12 cellular contexts compared by ENCODE assay signal in the genomic region with DNA sequence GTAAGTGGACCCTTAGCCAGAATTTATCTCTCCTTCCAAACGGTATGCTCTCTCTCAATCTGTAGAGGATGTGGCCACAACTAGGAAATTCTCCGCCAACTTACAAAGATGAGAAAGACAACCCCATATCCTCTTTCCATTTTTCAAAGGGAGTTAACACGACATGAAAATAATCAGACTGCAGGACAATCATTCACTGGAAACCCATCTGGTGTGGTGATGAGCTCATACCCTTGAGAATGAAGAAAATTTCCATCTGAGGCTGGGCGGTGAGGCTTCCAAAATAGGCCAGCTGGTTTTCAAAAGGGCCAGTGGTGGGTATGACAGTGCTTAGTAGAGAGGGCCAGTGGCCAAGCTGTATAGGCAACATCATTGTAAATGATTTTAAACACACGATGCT.
DNase-seq lines count a peak whose midpoint lies in the region; FAIRE-seq and TF ChIP-seq lines count a peak whose summit lies in the region.
"Had no signal": no experiment of that assay in that cellular context is flagged by ENCODE, and none has a peak within 500 bp of the region (broad histone marks: within the 10 kb centered on the region; RNA-seq: fewer than 3 reads in every experiment).

No MANE protein-coding gene starts in this region.

- TF ChIP-seq CTCF in brain (conservative IDR thresholded peaks at IDR 0.05), result no peak
- TF ChIP-seq CTCF in kidney (IDR thresholded peaks at IDR 0.05; ENCODE audit: borderline replicate concordance, extremely low read depth, insufficient read depth), result no peak
- no peak for TF ChIP-seq CTCF in thyroid gland (IDR thresholded peaks at IDR 0.05)

- peak overlapping the region; percentile 10; the same call in 1 of the 2 replicates for H3K4me3 ChIP-seq in ACC112 (ENCODE audit: low read depth, low read length)
- no peak overlapping the region for H3K4me3 ChIP-seq in kidney (ENCODE audit: low read length in 2 of 2)
- H3K4me3 ChIP-seq in thyroid gland (replicated peaks in 1 of 3), result no peak overlapping the region

- FAIRE-seq in kidney (lab: Jason Lieb, UNC), result no peak

- H2AFZ ChIP-seq in ACC112 (ENCODE audit: low read length, unreplicated experiment), result peak overlapping the region; percentile 51

- intact Hi-C loops in kidney (cut with DNase I) (no loop called here), thyroid gland (cut with DNase I) (no loop called here)

- H3K4me3 Mint-ChIP-seq in brain, result no peak overlapping the region
- H3K4me3 Mint-ChIP-seq: activated naive CD8-positive, alpha-beta T cell; naive thymus-derived CD4-positive, alpha-beta T cell had no signal

- no peak for TF ChIP-seq POLR2A in thyroid gland (IDR thresholded peaks at IDR 0.05)

- 62 to 68% methylated on average over 5 of the region's 5 CpGs for WGBS in thyroid gland, 2 donors

- no peaks in the 10 kb centered on the region for H3K79me2 ChIP-seq in ACC112 (ENCODE audit: control insufficient read depth, insufficient read depth, low read length, unreplicated experiment)

- H3K4me1 Mint-ChIP-seq in brain, result peaks cover 59% of the 10 kb centered on the region

- peak overlapping the region; percentile 76 for H3K27ac ChIP-seq in ACC112 (ENCODE audit: low read depth, low read length)
- no peak overlapping the region for H3K27ac ChIP-seq in kidney (ENCODE audit: low read depth in 2 of 2, low read length in 2 of 2)
- H3K27ac ChIP-seq in substantia nigra (ENCODE audit: low read depth, low read length, poor library complexity, severe bottlenecking), result no peak overlapping the region
- H3K27ac ChIP-seq in thyroid gland, result no peak overlapping the region

- H3K27me3 ChIP-seq in ACC112 (ENCODE audit: insufficient read depth, low read length) (no peaks in the 10 kb centered on the region), thyroid gland (no peaks in the 10 kb centered on the region)

- peaks cover 29% of the 10 kb centered on the region for H3K36me3 Mint-ChIP-seq in brain
- H3K36me3 Mint-ChIP-seq: activated naive CD8-positive, alpha-beta T cell; naive thymus-derived CD4-positive, alpha-beta T cell had no signal

- H3K4me1 ChIP-seq in ACC112 (ENCODE audit: control insufficient read depth, insufficient read depth, low read length, unreplicated experiment) (peaks cover 29% of the 10 kb centered on the region), kidney (ENCODE audit: control insufficient read depth in 1 of 2, insufficient read depth in 1 of 2, low read depth in 1 of 2, low read length in 2 of 2) (no peaks in the 10 kb centered on the region), thyroid gland (no peaks in the 10 kb centered on the region)

- H3K9me3 Mint-ChIP-seq in brain, result peaks cover 0 to 2% (median 0%) of the 10 kb centered on the region in 5 experiments
- H3K9me3 Mint-ChIP-seq: naive thymus-derived CD4-positive, alpha-beta T cell had no signal

- H3K36me3 ChIP-seq in ACC112 (ENCODE audit: insufficient read depth, low read length) (no peaks in the 10 kb centered on the region), kidney (ENCODE audit: control insufficient read depth in 1 of 2, insufficient read depth in 2 of 2, low read length in 2 of 2) (no peaks in the 10 kb centered on the region), thyroid gland (no peaks in the 10 kb centered on the region)

- H3K27ac Mint-ChIP-seq in brain, result peak overlapping the region in 4 of 5 experiments; percentile 36 to 71 (median 54)
- H3K27ac Mint-ChIP-seq: activated naive CD8-positive, alpha-beta T cell; naive thymus-derived CD4-positive, alpha-beta T cell had no signal

- H3K9me3 ChIP-seq in kidney (ENCODE audit: control insufficient read depth in 1 of 2, low read length in 2 of 2) (no peaks in the 10 kb centered on the region), thyroid gland (no peaks in the 10 kb centered on the region)

- no peaks in the 10 kb centered on the region for H3K27me3 Mint-ChIP-seq in brain
- H3K27me3 Mint-ChIP-seq: activated naive CD8-positive, alpha-beta T cell had no signal

- no peak overlapping the region for H3K9ac ChIP-seq in kidney (ENCODE audit: low read length in 2 of 2)

- DNase-seq in HT1080 (ENCODE audit: low read depth), result peak; percentile 94
- peak; percentile 93 for DNase-seq in iris pigment epithelial cell (ENCODE audit: low read depth)
- no peak for DNase-seq in kidney
- no peak for DNase-seq in substantia nigra (lab: John Stamatoyannopoulos, UW)
- no peak for DNase-seq in NOMO-1 (lab: John Stamatoyannopoulos, UW; ENCODE audit: unreplicated experiment in 2 of 2)
- DNase-seq in thyroid gland, result no peak
- DNase-seq: C1 segment of cervical spinal cord, NCI-H1092 treated with DMSO at 0.1 percent for 48 hours had no signal

Comparison
In these comparisons a context has a peak if more than half of its experiments do, and no peak if none do; other contexts are left out.
1. DNase-seq: peak in HT1080 (single experiment) and iris pigment epithelial cell (single experiment); none in kidney (single experiment), substantia nigra (0 of 49), NOMO-1 (0 of 2) and thyroid gland (0 of 2).